18 cellular contexts compared by ENCODE assay signal in the genomic region with DNA sequence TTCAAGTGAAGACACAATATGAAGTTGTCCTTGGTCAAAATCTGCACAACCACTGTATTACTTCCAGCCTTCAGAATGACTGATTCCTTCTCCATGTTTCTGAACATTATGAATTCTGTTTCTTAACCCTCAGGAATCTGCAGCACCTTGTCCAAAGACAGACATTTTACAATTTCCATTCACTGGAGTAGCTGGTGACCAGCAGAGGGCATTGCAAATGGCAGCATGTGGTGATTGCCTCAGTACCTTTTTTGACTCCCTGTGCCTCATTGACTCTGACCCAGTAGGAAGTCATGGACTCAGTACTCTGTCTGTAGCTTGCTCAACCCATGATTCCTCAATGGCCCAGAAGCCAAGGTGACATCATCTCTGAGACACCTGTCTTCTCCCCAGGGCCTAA. TPM values are rescaled to one million over a fixed set of nuclear protein-coding genes. Genes with fewer than 3 reads are reported as not detected.
DNase-seq lines count a peak whose midpoint lies in the region; TF ChIP-seq lines count a peak whose summit lies in the region.
"Had no signal": no experiment of that assay in that cellular context is flagged by ENCODE, and none has a peak within 500 bp of the region (broad histone marks: within the 10 kb centered on the region; RNA-seq: fewer than 3 reads in every experiment).

No MANE protein-coding gene starts in this region.

- no peaks in the 10 kb centered on the region for H3K36me3 ChIP-seq in ovary
- H3K36me3 ChIP-seq: BE2C, lower lobe of right lung, Peyer's patch, transverse colon had no signal

- H3K27me3 Mint-ChIP-seq in nephron progenitor cell (ENCODE audit: low read depth, poor library complexity) (peaks cover 4% of the 10 kb centered on the region), CD14-positive monocyte (ENCODE audit: low read depth in 3 of 3) (peaks cover 0 to 2% (median 2%) of the 10 kb centered on the region in 3 donors)

- DNase-seq in HFF-Myc (ENCODE audit: extremely low read depth, low read depth) (no peak), SK-MEL-5 (ENCODE audit: low read depth, low spot score) (peak; percentile 45), epithelial cell of esophagus (ENCODE audit: low read depth) (peak; percentile 6), nephron progenitor cell (no peak), CD14-positive monocyte (ENCODE audit: low spot score) (no peak), NCI-H1105 treated with DMSO at 0.1 percent for 48 hours (lab: John Stamatoyannopoulos, UW) (no peak), ovary (no peak)
- DNase-seq: activated CD4-positive, alpha-beta memory T cell treated with anti-CD3 and anti-CD28 coated beads for 36 hours; activated T-cell treated with anti-CD3 and anti-CD28 coated beads, Interleukin-2, amount 50 U/mL, for 48 hours; BE2C; lower lobe of right lung; NCI-H1105; NCI-H2171; NCI-H774; Peyer's patch; stimulated activated naive CD4-positive, alpha-beta T cell treated with Interleukin-2 at 50 U/mL for 16 hours; transverse colon had no signal

- H3K4me3 Mint-ChIP-seq in nephron progenitor cell = peak overlapping the region; percentile 99
- no peak overlapping the region for H3K4me3 Mint-ChIP-seq in CD14-positive monocyte

- H3K36me3 Mint-ChIP-seq in nephron progenitor cell (ENCODE audit: low read depth) (peaks cover 5% of the 10 kb centered on the region), CD14-positive monocyte (no peaks in the 10 kb centered on the region)
- H3K36me3 Mint-ChIP-seq: activated CD4-positive, alpha-beta memory T cell treated with anti-CD3 and anti-CD28 coated beads for 36 hours had no signal

- TF ChIP-seq EP300 in ovary (IDR thresholded peaks at IDR 0.05) = no peak

- H3K27me3 ChIP-seq in ovary = no peaks in the 10 kb centered on the region
- H3K27me3 ChIP-seq: BE2C, Peyer's patch, transverse colon had no signal

- intact Hi-C loops in CD14-positive monocyte (cut with micrococcal nuclease) (no loop called here), ovary (cut with DNase I) (loop anchor here in 1 of 4 donors (10.0 kb wide), 1 partner anchor 1255 kb away; no protein-coding TSS in a partner anchor)

- in situ Hi-C loops in SK-MEL-5 (cut with HindIII; ENCODE audit: low pct_unique_long_range_greater_than_20kb, low sequenced_read_pairs) = no loop called here

- H3K4me3 ChIP-seq in HFF-Myc (replicated peaks; ENCODE audit: low read depth, low read length) = no peak overlapping the region
- no peak overlapping the region for H3K4me3 ChIP-seq in epithelial cell of esophagus (ENCODE audit: low read length)
- H3K4me3 ChIP-seq in ovary = no peak overlapping the region

- peak; percentile 16 for TF ChIP-seq CTCF in HFF-Myc (IDR thresholded peaks at IDR 0.05; ENCODE audit: low read depth, low read length, missing control alignments)
- no peak for TF ChIP-seq CTCF in epithelial cell of esophagus (IDR thresholded peaks at IDR 0.05; ENCODE audit: insufficient read depth, low read depth, low read length, missing control alignments)
- no peak for TF ChIP-seq CTCF in nephron progenitor cell (IDR thresholded peaks at IDR 0.05)
- no peak for TF ChIP-seq CTCF in CD14-positive monocyte (IDR thresholded peaks at IDR 0.05)
- TF ChIP-seq CTCF in ovary (IDR thresholded peaks at IDR 0.05) = no peak

- H3K27ac ChIP-seq in ovary = no peak overlapping the region
- H3K27ac ChIP-seq: HL-60, lower lobe of right lung, Peyer's patch, transverse colon had no signal

- no peak overlapping the region for H3K27ac Mint-ChIP-seq in nephron progenitor cell
- peak overlapping the region in 1 of 7 donors; percentile 21 for H3K27ac Mint-ChIP-seq in CD14-positive monocyte

- H3K9me3 ChIP-seq in ovary = no peaks in the 10 kb centered on the region
- H3K9me3 ChIP-seq: BE2C, lower lobe of right lung, Peyer's patch, transverse colon had no signal

- H3K9me3 Mint-ChIP-seq in nephron progenitor cell (no peaks in the 10 kb centered on the region), CD14-positive monocyte (no peaks in the 10 kb centered on the region)
- H3K9me3 Mint-ChIP-seq: activated CD4-positive, alpha-beta memory T cell treated with anti-CD3 and anti-CD28 coated beads for 36 hours had no signal

- no peak for TF ChIP-seq POLR2A in ovary (IDR thresholded peaks at IDR 0.05)

- H3K4me1 Mint-ChIP-seq in nephron progenitor cell (peaks cover 24% of the 10 kb centered on the region), CD14-positive monocyte (peaks cover 32% of the 10 kb centered on the region)

- no peaks in the 10 kb centered on the region for H3K4me1 ChIP-seq in ovary (ENCODE audit: insufficient read depth)
- H3K4me1 ChIP-seq: BE2C had no signal

RNA-seq across cellular contexts. Expression of a gene that starts 0.9 kb away (rescaled TPM):
- 86.0 and 92.6 TPM in 2 replicates for total RNA-seq in SK-MEL-5 (2014; rRNA removed; shearing (Covaris generic))
- 32.0 and 38.7 TPM in 2 replicates for polyA plus RNA-seq in SK-MEL-5 (2015; cell fraction: cytosol; rRNA removed)
- polyA plus RNA-seq in SK-MEL-5 (2015; cell fraction: nucleus; rRNA removed) = 262 and 271 TPM in 2 replicates
- polyA plus RNA-seq in CD14-positive monocyte (10 to 100 TPM; 56.7 to 62.2 TPM), ovary (10 to 100 TPM; 17.3 to 67.6 TPM)
- total RNA-seq in ovary = 10 to 100 TPM; 32.1 to 77.0 (median 57.2) TPM

Comparison
In these comparisons a context has a peak if more than half of its experiments do, and no peak if none do; other contexts are left out.
1. DNase-seq: peak in SK-MEL-5 (single experiment) and epithelial cell of esophagus (single experiment); none in HFF-Myc (single experiment), nephron progenitor cell (single experiment), CD14-positive monocyte (single experiment), NCI-H1105 treated with DMSO at 0.1 percent for 48 hours (single experiment) and ovary (0 of 5).